Comparison of ENCODE assay signal across 7 cellular contexts in genomic region chr19:20614971-20615370, GRCh38. TPM values are rescaled to one million over a fixed set of nuclear protein-coding genes. Genes with fewer than 3 reads are reported as not detected.
A peak's percentile ranks its signal among the peaks of the same experiment; 100 is the strongest.
DNase-seq lines count a peak whose midpoint lies in the region; FAIRE-seq and TF ChIP-seq lines count a peak whose summit lies in the region.
"Not testable (repeated sequence)": the region's sequence is repeated elsewhere in the genome, so short reads cannot be mapped to it uniquely, and the experiment has no call there.
"Had no signal": no experiment of that assay in that cellular context is flagged by ENCODE, and none has a peak within 500 bp of the region (broad histone marks: within the 10 kb centered on the region; RNA-seq: fewer than 3 reads in every experiment).

No MANE protein-coding gene starts in this region.

- not testable (repeated sequence) for H4K91ac ChIP-seq in trophoblast cell (ENCODE audit: low read depth, low read length)

- H3K79me2 ChIP-seq in trophoblast cell (ENCODE audit: control insufficient read depth, insufficient read depth, low read length, poor library complexity), result not testable (repeated sequence)

- H2BK120ac ChIP-seq in trophoblast cell (ENCODE audit: insufficient read depth, low read length, poor library complexity), result not testable (repeated sequence)

- not testable (repeated sequence) for TF ChIP-seq CTCF in bronchial epithelial cell (IDR thresholded peaks at IDR 0.05; ENCODE audit: insufficient read depth, low read length, severe bottlenecking)
- peak in 2 of 6 experiments; percentile 15 to 22 for TF ChIP-seq CTCF in thyroid gland (IDR thresholded peaks at IDR 0.05)

- H3K18ac ChIP-seq in trophoblast cell (ENCODE audit: low read length), result not testable (repeated sequence)

- intact Hi-C loops in thyroid gland (cut with DNase I), result loop anchor here (10.0 kb wide), 1 partner anchor 60 kb away; no protein-coding TSS in a partner anchor

- H2BK12ac ChIP-seq in trophoblast cell (ENCODE audit: low read length), result not testable (repeated sequence)

- H3K79me1 ChIP-seq in trophoblast cell (ENCODE audit: low read length), result not testable (repeated sequence)

- H3K14ac ChIP-seq in trophoblast cell (ENCODE audit: low read length), result not testable (repeated sequence)

- peak; percentile 68 for FAIRE-seq in HTR-8/SVneo (lab: Jason Lieb, UNC)
- FAIRE-seq in bronchial epithelial cell (lab: Jason Lieb, UNC), result peak; percentile 76

- not testable (repeated sequence) for H3K4me3 ChIP-seq in bronchial epithelial cell (ENCODE audit: low read depth, low read length); thyroid gland (replicated peaks in 1 of 3)
- H3K4me3 ChIP-seq in trophoblast cell (ENCODE audit: low read depth, low read length), result peak overlapping the region; percentile 35

- not testable (repeated sequence) for H3K9me3 ChIP-seq in trophoblast cell (ENCODE audit: insufficient read depth, low read depth, low read length); thyroid gland

- no CpG with 5 or more reads among the region's 4 CpGs for WGBS in trophoblast cell (ENCODE audit: extremely low coverage, insufficient coverage, insufficient read length)
- 22 to 48% methylated on average over 4 of the region's 4 CpGs for WGBS in thyroid gland, 2 donors

- DNase-seq in HTR-8/SVneo (ENCODE audit: insufficient read length, low spot score); bronchial epithelial cell (ENCODE audit: low read depth); trophoblast cell: not testable (repeated sequence)
- DNase-seq in thyroid gland, result peak; percentile 62 to 71

- not testable (repeated sequence) for H3K4ac ChIP-seq in trophoblast cell (ENCODE audit: low read depth, low read length)

- not testable (repeated sequence) for H2BK5ac ChIP-seq in trophoblast cell (ENCODE audit: low read depth, low read length, poor library complexity)

- not testable (repeated sequence) for H3K23ac ChIP-seq in trophoblast cell (ENCODE audit: low read length)

- H3K27ac ChIP-seq in trophoblast cell (ENCODE audit: low read depth, low read length), result not testable (repeated sequence)
- peak overlapping the region; percentile 1 to 84 (median 78) for H3K27ac ChIP-seq in thyroid gland

- not testable (repeated sequence) for H3K9ac ChIP-seq in trophoblast cell (ENCODE audit: low read length)

- not testable (repeated sequence) for H3K27me3 ChIP-seq in bronchial epithelial cell (ENCODE audit: control insufficient read depth, insufficient read depth, low read length); trophoblast cell (ENCODE audit: insufficient read depth, low read length); thyroid gland

- not testable (repeated sequence) for H2AK5ac ChIP-seq in trophoblast cell (ENCODE audit: low read length)

- not testable (repeated sequence) for TF ChIP-seq POLR2A in thyroid gland (IDR thresholded peaks at IDR 0.05)

- not testable (repeated sequence) for H3K4me1 ChIP-seq in trophoblast cell (ENCODE audit: control insufficient read depth in 1 of 2, insufficient read depth in 2 of 2, low read length in 2 of 2)
- peaks cover 32 to 35% of the 10 kb centered on the region in 2 donors for H3K4me1 ChIP-seq in thyroid gland

- H4K12ac ChIP-seq in trophoblast cell (ENCODE audit: low read depth, low read length), result not testable (repeated sequence)

- H2AFZ ChIP-seq in trophoblast cell (ENCODE audit: insufficient read depth, low read length, poor library complexity), result not testable (repeated sequence)

- H4K8ac ChIP-seq in trophoblast cell (ENCODE audit: low read depth, low read length), result not testable (repeated sequence)

- not testable (repeated sequence) for H3K36me3 ChIP-seq in bronchial epithelial cell (ENCODE audit: control insufficient read depth, insufficient read depth, low read length); trophoblast cell (ENCODE audit: control insufficient read depth in 1 of 2, insufficient read depth in 2 of 2, low read length in 2 of 2); thyroid gland

- H3K4me2 ChIP-seq in trophoblast cell (ENCODE audit: low read length), result not testable (repeated sequence)

RNA-seq across cellular contexts. Expression of gene ZNF626, which starts 46.4 kb away (rescaled TPM):
- 12.9 and 14.7 TPM in 2 replicates for total RNA-seq in bronchial epithelial cell
- 16.0 and 16.1 TPM in 2 replicates for polyA plus RNA-seq in trophoblast cell (2013)
- 10 to 100 TPM; 31.1 to 50.7 (median 45.0) TPM for total RNA-seq in thyroid gland
- total RNA-seq: Caco-2, Calu3 had no signal
- polyA plus RNA-seq: A549 had no signal

RNA-seq across cellular contexts. Expression of gene ZNF737, which starts 49.4 kb away (rescaled TPM):
- 3.7 and 6.1 TPM in 2 replicates for total RNA-seq in bronchial epithelial cell
- polyA plus RNA-seq in trophoblast cell (2013), result 16.2 TPM in 2 replicates
- total RNA-seq in thyroid gland, result 100 to 1,000 TPM in 1 of 4 donors, 10 to 100 TPM in 3; 59.3 to 114 (median 72.5) TPM
